20 cellular contexts compared by ENCODE assay signal in the genomic region with DNA sequence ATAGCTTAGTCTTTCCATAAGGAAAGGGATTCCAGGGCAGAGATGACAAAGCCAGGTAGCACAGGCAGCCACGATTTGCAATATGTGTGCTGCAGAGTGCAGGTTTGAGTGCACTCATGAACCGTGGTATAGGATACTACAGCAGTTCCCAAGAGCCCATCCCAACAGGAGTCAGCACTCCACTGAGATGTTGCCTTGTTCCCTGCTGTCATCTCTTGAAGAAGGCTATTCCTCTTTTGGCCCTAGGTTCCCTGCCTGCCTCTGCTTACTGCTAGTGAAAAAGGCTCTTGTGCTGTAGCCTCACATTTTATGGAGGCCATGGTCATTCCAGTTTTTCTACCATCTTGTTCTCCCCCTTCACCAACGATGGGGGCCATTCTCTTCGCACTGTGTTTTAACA.
"Had no signal": no experiment of that assay in that cellular context is flagged by ENCODE, and none has a peak within 500 bp of the region (broad histone marks: within the 10 kb centered on the region; RNA-seq: fewer than 3 reads in every experiment).

No MANE protein-coding gene starts in this region.

- H3K27ac ChIP-seq: esophagus squamous epithelium, heart right ventricle, left ventricle myocardium inferior, ovary, psoas muscle, skin epidermis, tibial nerve, uterus had no signal

- ATAC-seq: activated CD8-positive, alpha-beta T cell treated with anti-CD3 and anti-CD28 coated beads for 36 hours; activated T-cell treated with anti-CD3 and anti-CD28 coated beads, Interleukin-2, amount 50 U/mL, for 4 hours; heart right ventricle; psoas muscle; right cardiac atrium had no signal

- H3K36me3 ChIP-seq: ovary, uterus had no signal

- H3K27me3 ChIP-seq: esophagus squamous epithelium, heart right ventricle, ovary, tibial nerve, uterus had no signal

- H3K4me3 ChIP-seq: esophagus squamous epithelium, heart right ventricle, left ventricle myocardium inferior, ovary, psoas muscle, skin epidermis, tibial nerve, uterus had no signal

- H3K27me3 Mint-ChIP-seq: activated CD8-positive, alpha-beta T cell treated with anti-CD3 and anti-CD28 coated beads for 36 hours; activated naive CD4-positive, alpha-beta T cell treated with anti-CD3 and anti-CD28 coated beads, Interleukin-2, amount 50 U/mL, for 24 hours; stimulated activated naive CD8-positive, alpha-beta T cell treated with anti-CD3 and anti-CD28 coated beads, Interleukin-15, Interleukin-2, amounts not matched to agents 100 ng/mL and 50 ng/mL, for 24 hours had no signal

- H3K27ac Mint-ChIP-seq: activated CD8-positive, alpha-beta T cell treated with anti-CD3 and anti-CD28 coated beads for 36 hours; stimulated activated naive CD8-positive, alpha-beta T cell treated with anti-CD3 and anti-CD28 coated beads, Interleukin-15, Interleukin-2, amounts not matched to agents 100 ng/mL and 50 ng/mL, for 24 hours had no signal

- H3K4me3 Mint-ChIP-seq: activated CD8-positive, alpha-beta T cell treated with anti-CD3 and anti-CD28 coated beads for 36 hours; activated naive CD4-positive, alpha-beta T cell treated with anti-CD3 and anti-CD28 coated beads, Interleukin-2, amount 50 U/mL, for 24 hours; activated T-cell treated with anti-CD3 and anti-CD28 coated beads, Interleukin-2, amount 50 U/mL, for 4 hours; stimulated activated naive CD8-positive, alpha-beta T cell treated with anti-CD3 and anti-CD28 coated beads, Interleukin-15, Interleukin-2, amounts not matched to agents 100 ng/mL and 50 ng/mL, for 24 hours; WTC11 had no signal

- H3K4me1 ChIP-seq: uterus had no signal

- H3K9me3 Mint-ChIP-seq: activated CD8-positive, alpha-beta T cell treated with anti-CD3 and anti-CD28 coated beads for 36 hours; activated naive CD4-positive, alpha-beta T cell treated with anti-CD3 and anti-CD28 coated beads, Interleukin-2, amount 50 U/mL, for 24 hours; activated T-cell treated with anti-CD3 and anti-CD28 coated beads, Interleukin-2, amount 50 U/mL, for 4 hours; stimulated activated naive CD8-positive, alpha-beta T cell treated with anti-CD3 and anti-CD28 coated beads, Interleukin-15, Interleukin-2, amounts not matched to agents 100 ng/mL and 50 ng/mL, for 24 hours; WTC11 had no signal

- H3K9me3 ChIP-seq: esophagus squamous epithelium, heart right ventricle, left ventricle myocardium inferior, ovary, psoas muscle, tibial nerve, uterus had no signal

- DNase-seq: activated CD4-positive, alpha-beta T cell treated with anti-CD3 and anti-CD28 coated beads for 4 hours; activated CD8-positive, alpha-beta T cell treated with anti-CD3 and anti-CD28 coated beads for 36 hours; activated effector memory CD4-positive, alpha-beta T cell treated with anti-CD3 and anti-CD28 coated beads, Interleukin-2, amount 50 U/mL, for 16 hours; activated T-cell treated with anti-CD3 and anti-CD28 coated beads, Interleukin-2, amount 50 U/mL, for 4 hours; effector CD8-positive, alpha-beta T cell; esophagus squamous epithelium; heart right ventricle; kidney glomerular epithelial cell; left ventricle myocardium inferior; mammary epithelial cell; midbrain; ovary; psoas muscle; right cardiac atrium; uterus had no signal
